In the genomic region with DNA sequence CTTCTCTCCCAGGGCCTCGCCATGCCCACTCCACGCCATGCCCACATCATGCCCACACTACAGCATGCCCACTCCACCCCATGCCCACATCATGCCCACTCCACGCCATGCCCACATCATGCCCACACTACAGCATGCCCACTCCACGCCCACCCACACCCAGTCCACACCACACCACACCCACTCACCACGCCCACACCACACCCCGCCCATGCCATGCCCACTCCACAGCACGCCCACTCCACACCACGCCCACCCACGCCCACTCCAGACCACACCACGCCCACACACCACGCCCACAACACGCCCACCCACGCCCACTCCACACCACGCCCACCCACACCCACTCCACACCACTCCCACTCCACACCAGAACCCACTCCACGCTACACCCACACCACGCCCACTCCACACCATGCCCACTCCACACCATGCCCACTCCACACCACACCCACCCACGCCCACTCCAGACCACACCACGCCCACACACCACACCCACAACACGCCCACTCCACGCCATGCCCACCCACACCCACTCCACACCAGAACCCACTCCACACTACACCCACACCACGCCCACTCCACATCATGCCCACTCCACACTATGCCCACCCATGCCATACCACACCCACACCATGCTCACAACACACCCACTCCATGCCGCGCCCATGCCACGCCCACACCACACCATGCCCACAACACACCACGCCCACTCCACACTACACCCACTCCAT, we compare ENCODE assay signal across 2 cellular contexts.
A peak's percentile ranks its signal among the peaks of the same experiment; 100 is the strongest.
TF ChIP-seq lines count a peak whose summit lies in the region.

No MANE protein-coding gene starts in this region.

TF ChIP-seq in HEK293, 187 proteins besides CTCF, POLR2A, EP300 and RAD21:
- TF ChIP-seq ZNF76 (tag by site-specific recombination; IDR thresholded peaks at IDR 0.05; ENCODE audit: borderline replicate concordance, low read depth) (no peak), ZSCAN16 (tag by site-specific recombination; IDR thresholded peaks at IDR 0.05) (no peak), SP3 (tag by site-specific recombination; IDR thresholded peaks at IDR 0.05) (peak; percentile 84), ZFP3 (tag by site-specific recombination; IDR thresholded peaks at IDR 0.05; ENCODE audit: low read depth) (no peak), ZNF785 (tag by site-specific recombination; IDR thresholded peaks at IDR 0.05) (0 out of 2 replicates have a peak, but pooled peaks have one; percentile 27), KLF7 (tag by site-specific recombination; IDR thresholded peaks at IDR 0.05; ENCODE audit: borderline replicate concordance) (peak; percentile 82), ZNF202 (tag by site-specific recombination; IDR thresholded peaks at IDR 0.05; ENCODE audit: borderline replicate concordance) (no peak), KLF10 (tag by site-specific recombination; IDR thresholded peaks at IDR 0.05) (peak; percentile 46), TCF7L2 (IDR thresholded peaks at IDR 0.05; ENCODE audit: borderline replicate concordance, low read depth, low read length) (no peak), REPIN1 (tag by site-specific recombination; IDR thresholded peaks at IDR 0.05; ENCODE audit: low read depth) (no peak), HOXC10 (CRISPR knock-in tag; IDR thresholded peaks at IDR 0.05) (no peak), OSR2 (tag by site-specific recombination; IDR thresholded peaks at IDR 0.05) (no peak), ZNF560 (tag by site-specific recombination; IDR thresholded peaks at IDR 0.05; ENCODE audit: borderline replicate concordance) (no peak), SCRT1 (tag by site-specific recombination; IDR thresholded peaks at IDR 0.05; ENCODE audit: borderline replicate concordance) (no peak), ZNF146 (tag by site-specific recombination; IDR thresholded peaks at IDR 0.05) (no peak), ZNF529 (tag by site-specific recombination; IDR thresholded peaks at IDR 0.05; ENCODE audit: insufficient replicate concordance) (no peak), EGR2 (tag by site-specific recombination; IDR thresholded peaks at IDR 0.05; ENCODE audit: low read depth) (peak; percentile 99), ZNF140 (tag by site-specific recombination; IDR thresholded peaks at IDR 0.05) (no peak), ZFHX2 (tag by site-specific recombination; conservative IDR thresholded peaks at IDR 0.05) (peak; percentile 99), BCL11B (tag by site-specific recombination; IDR thresholded peaks at IDR 0.05; ENCODE audit: low read depth) (no peak), HIC1 (tag by site-specific recombination; IDR thresholded peaks at IDR 0.05) (peak; percentile 95), ZNF513 (tag by site-specific recombination; IDR thresholded peaks at IDR 0.05) (no peak), KLF1 (tag by site-specific recombination; IDR thresholded peaks at IDR 0.05) (peak; percentile 100), ZNF501 (tag by site-specific recombination; IDR thresholded peaks at IDR 0.05) (no peak), KLF8 (tag by site-specific recombination; IDR thresholded peaks at IDR 0.05) (peak; percentile 100), ZNF211 (tag by site-specific recombination; IDR thresholded peaks at IDR 0.05; ENCODE audit: low read depth) (no peak), ZNF571 (tag by site-specific recombination; IDR thresholded peaks at IDR 0.05) (no peak), ZNF223 (tag by site-specific recombination; IDR thresholded peaks at IDR 0.05) (no peak), MEIS1 (CRISPR knock-in tag; IDR thresholded peaks at IDR 0.05; ENCODE audit: borderline replicate concordance) (no peak), ZNF510 (tag by site-specific recombination; IDR thresholded peaks at IDR 0.05; ENCODE audit: insufficient replicate concordance) (no peak), KLF9 (tag by site-specific recombination; IDR thresholded peaks at IDR 0.05; ENCODE audit: low read depth) (peak; percentile 100)
- TF ChIP-seq, protein P1, sequence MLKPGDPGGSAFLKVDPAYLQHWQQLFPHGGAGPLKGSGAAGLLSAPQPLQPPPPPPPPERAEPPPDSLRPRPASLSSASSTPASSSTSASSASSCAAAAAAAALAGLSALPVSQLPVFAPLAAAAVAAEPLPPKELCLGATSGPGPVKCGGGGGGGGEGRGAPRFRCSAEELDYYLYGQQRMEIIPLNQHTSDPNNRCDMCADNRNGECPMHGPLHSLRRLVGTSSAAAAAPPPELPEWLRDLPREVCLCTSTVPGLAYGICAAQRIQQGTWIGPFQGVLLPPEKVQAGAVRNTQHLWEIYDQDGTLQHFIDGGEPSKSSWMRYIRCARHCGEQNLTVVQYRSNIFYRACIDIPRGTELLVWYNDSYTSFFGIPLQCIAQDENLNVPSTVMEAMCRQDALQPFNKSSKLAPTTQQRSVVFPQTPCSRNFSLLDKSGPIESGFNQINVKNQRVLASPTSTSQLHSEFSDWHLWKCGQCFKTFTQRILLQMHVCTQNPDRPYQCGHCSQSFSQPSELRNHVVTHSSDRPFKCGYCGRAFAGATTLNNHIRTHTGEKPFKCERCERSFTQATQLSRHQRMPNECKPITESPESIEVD (tag by site-specific recombination; IDR thresholded peaks at IDR 0.05) = no peak

TF ChIP-seq in H1, 55 proteins besides CTCF, POLR2A, EP300 and RAD21:
- TF ChIP-seq ZNF274 (IDR thresholded peaks at IDR 0.05; ENCODE audit: borderline replicate concordance, extremely low read depth, low read length) (no peak), BACH1 (IDR thresholded peaks at IDR 0.05; ENCODE audit: low read length) (peak; percentile 21; the same call in 1 of the 2 replicates)
